21 cellular contexts compared by ENCODE assay signal in the genomic region with DNA sequence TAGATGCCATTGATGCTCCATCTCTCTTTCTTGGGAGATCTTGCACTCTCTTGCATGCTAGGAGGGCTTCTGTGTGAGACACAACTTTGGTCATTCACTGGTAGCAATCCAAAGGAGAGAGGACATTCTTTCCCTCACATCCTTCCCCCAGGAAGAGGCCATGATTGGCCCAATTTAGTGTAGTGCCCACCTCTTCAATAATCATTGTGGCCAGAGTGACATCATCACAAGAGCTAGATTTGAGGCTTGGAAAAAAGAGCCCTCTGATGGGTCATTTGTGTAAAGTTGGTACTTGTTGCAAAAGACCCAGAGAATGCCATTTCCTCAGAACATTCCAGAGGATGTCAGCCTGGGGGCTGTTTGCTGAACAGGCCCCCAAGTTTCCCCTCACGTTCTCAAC. TPM values are rescaled to one million over a fixed set of nuclear protein-coding genes. Genes with fewer than 3 reads are reported as not detected.
DNase-seq lines count a peak whose midpoint lies in the region; ATAC-seq and TF ChIP-seq lines count a peak whose summit lies in the region.
"Had no signal": no experiment of that assay in that cellular context is flagged by ENCODE, and none has a peak within 500 bp of the region (broad histone marks: within the 10 kb centered on the region; RNA-seq: fewer than 3 reads in every experiment).

No MANE protein-coding gene starts in this region.

- H3K9me3 ChIP-seq in esophagus muscularis mucosa (no peaks in the 10 kb centered on the region), tibial artery (no peaks in the 10 kb centered on the region)

- H3K27me3 ChIP-seq in esophagus muscularis mucosa (no peaks in the 10 kb centered on the region), tibial artery (no peaks in the 10 kb centered on the region)

- H3K27ac ChIP-seq in esophagus muscularis mucosa (replicated peaks in 1 of 4) (peak overlapping the region; percentile 78 to 84 (median 80)), tibial artery (peak overlapping the region; percentile 81 to 82)

- WGBS in esophagus muscularis mucosa = 71% methylated on average over 1 of the region's 1 CpG

- DNase-seq in HCEC 1CT = peak; percentile 20
- no peak for DNase-seq in esophagus muscularis mucosa (ENCODE audit: extremely low spot score)
- no peak for DNase-seq in tibial artery
- no peak for DNase-seq in kidney glomerular epithelial cell (lab: John Stamatoyannopoulos, UW)
- DNase-seq in omental fat pad (ENCODE audit: low spot score) = no peak
- DNase-seq: activated CD4-positive, alpha-beta T cell treated with anti-CD3 and anti-CD28 coated beads for 36 hours; activated CD8-positive, alpha-beta memory T cell treated with anti-CD3 and anti-CD28 coated beads for 24 hours; activated T-cell treated with anti-CD3 and anti-CD28 coated beads, Interleukin-2, amount 50 U/mL, for 4 hours; Calu3; H7; left colon; naive B cell; NCI-H1105; NCI-H2029; NCI-H2227 treated with DMSO at 0.1 percent for 48 hours; NCI-H69; occipital lobe; stimulated activated CD4-positive, alpha-beta T cell treated with anti-CD3 and anti-CD28 coated beads, Interleukin-2, amount 100 ng/mL, for 24 hours; T-helper 17 cell had no signal

- H3K36me3 ChIP-seq in esophagus muscularis mucosa (no peaks in the 10 kb centered on the region), tibial artery (no peaks in the 10 kb centered on the region)

- intact Hi-C loops in esophagus muscularis mucosa (cut with DNase I) (no loop called here), tibial artery (cut with DNase I; ENCODE audit: low total_unique reads) (loop anchor here (5.0 kb wide), 1 partner anchor 112 kb away; the partner anchor contains the start of gene S100A14)

- no peak for TF ChIP-seq EP300 in esophagus muscularis mucosa (IDR thresholded peaks at IDR 0.05)

- no peak for TF ChIP-seq POLR2A in esophagus muscularis mucosa (IDR thresholded peaks at IDR 0.05; ENCODE audit: low read depth)

- H3K4me1 ChIP-seq in esophagus muscularis mucosa (peaks cover 19 to 34% (median 31%) of the 10 kb centered on the region in 4 donors), tibial artery (peaks cover 10 to 28% (median 23%) of the 10 kb centered on the region in 4 donors)

- H3K4me3 ChIP-seq in esophagus muscularis mucosa (no peak overlapping the region), tibial artery (no peak overlapping the region)
- H3K4me3 ChIP-seq: smooth muscle cell had no signal

- ATAC-seq in omental fat pad (ENCODE audit: low FRiP score) = no peak
- ATAC-seq: activated CD4-positive, alpha-beta T cell treated with anti-CD3 and anti-CD28 coated beads for 36 hours; activated T-cell treated with anti-CD3 and anti-CD28 coated beads, Interleukin-2, amount 50 U/mL, for 4 hours; left colon; T-helper 17 cell had no signal

- TF ChIP-seq CTCF in esophagus muscularis mucosa (IDR thresholded peaks at IDR 0.05) = no peak
- TF ChIP-seq CTCF in tibial artery (IDR thresholded peaks at IDR 0.05) = no peak
- TF ChIP-seq CTCF in omental fat pad (IDR thresholded peaks at IDR 0.05) = no peak

RNA-seq across cellular contexts. Expression of gene S100A6, which starts 30.2 kb away (rescaled TPM):
- total RNA-seq in esophagus muscularis mucosa (100 to 1,000 TPM; 432 to 759 (median 607) TPM), omental fat pad (100 to 1,000 TPM; 315 to 566 (median 427) TPM)

RNA-seq across cellular contexts. Expression of gene S100A5, which starts 35.2 kb away (rescaled TPM):
- total RNA-seq in esophagus muscularis mucosa (under 1 TPM in 1 of 4 donors, not detected in 3; 0.98 TPM), omental fat pad (not detected)
- total RNA-seq: Calu3, cerebellum, H7, left colon, occipital lobe had no signal

RNA-seq across cellular contexts. Expression of gene S100A4, which starts 40.0 kb away (rescaled TPM):
- total RNA-seq in esophagus muscularis mucosa (100 to 1,000 TPM; 154 to 362 (median 273) TPM), omental fat pad (100 to 1,000 TPM; 323 to 723 (median 337) TPM)

RNA-seq across cellular contexts. Expression of gene S100A3, which starts 43.5 kb away (rescaled TPM):
- total RNA-seq in esophagus muscularis mucosa (1 to 10 TPM in 3 of 4 donors, not detected in 1; 2.1 to 4.2 (median 2.7) TPM), omental fat pad (1 to 10 TPM in 3 of 4 donors, not detected in 1; 1.7 to 3.2 (median 2.7) TPM)
- total RNA-seq: activated CD4-positive, alpha-beta T cell treated with anti-CD3 and anti-CD28 coated beads for 36 hours; activated T-cell treated with anti-CD3 and anti-CD28 coated beads, Interleukin-2, amount 50 U/mL, for 4 hours; Calu3; cerebellum; left colon; occipital lobe; T-helper 17 cell had no signal

RNA-seq across cellular contexts. Expression of gene S100A7, which starts 45.1 kb away (rescaled TPM):
- total RNA-seq in esophagus muscularis mucosa (not detected), omental fat pad (not detected)
- total RNA-seq: activated CD4-positive, alpha-beta T cell treated with anti-CD3 and anti-CD28 coated beads for 36 hours; activated T-cell treated with anti-CD3 and anti-CD28 coated beads, Interleukin-2, amount 50 U/mL, for 4 hours; Calu3; cerebellum; H7; left colon; occipital lobe; smooth muscle cell; T-helper 17 cell had no signal
